In genomic region chr19:7393459-7393858, GRCh38 we compare ENCODE assay signal across 12 cellular contexts. TPM values are rescaled to one million over a fixed set of nuclear protein-coding genes. Genes with fewer than 3 reads are reported as not detected.
DNase-seq lines count a peak whose midpoint lies in the region; ATAC-seq and TF ChIP-seq lines count a peak whose summit lies in the region.
"Had no signal": no experiment of that assay in that cellular context is flagged by ENCODE, and none has a peak within 500 bp of the region (broad histone marks: within the 10 kb centered on the region; RNA-seq: fewer than 3 reads in every experiment).

No MANE protein-coding gene starts in this region.

- TF ChIP-seq POLR2A in HCT116 (IDR thresholded peaks at IDR 0.05; ENCODE audit: borderline replicate concordance, extremely low read depth, insufficient read depth, insufficient read length), result no peak

- no peaks in the 10 kb centered on the region for H3K9me3 Mint-ChIP-seq in CD4-positive, alpha-beta memory T cell
- no peaks in the 10 kb centered on the region for H3K9me3 Mint-ChIP-seq in activated naive CD8-positive, alpha-beta T cell (ENCODE audit: low read depth)
- no peaks in the 10 kb centered on the region for H3K9me3 Mint-ChIP-seq in natural killer cell treated with Interleukin-12 subunit alpha and Interleukin-12 subunit beta and Interleukin-15 and Interleukin-18, amount 100 ng/mL, for 72 hours

- H3K27me3 ChIP-seq in CD4-positive, alpha-beta memory T cell (ENCODE audit: insufficient read depth, low read length), result no peaks in the 10 kb centered on the region
- no peaks in the 10 kb centered on the region for H3K27me3 ChIP-seq in HCT116 (ENCODE audit: insufficient read depth, low read length)
- H3K27me3 ChIP-seq: MG63, suprapubic skin had no signal

- RAD21 ChIA-PET in HCT116 (lab: Charles Lee; ENCODE audit: low non-redundant PET in 1 of 2, low total read pairs in 2 of 2, uncharacterized antibody in 2 of 2, unreplicated experiment in 2 of 2), result no interaction called here

- intact Hi-C loops in CD4-positive, alpha-beta memory T cell (cut with micrococcal nuclease), result loop anchor here (5.0 to 10.0 kb wide), 2 partner anchors 41 to 141 kb away; partner anchors contain the start of gene PNPLA6
- intact Hi-C loops in HCT116 (cut with micrococcal nuclease), result loop anchor here (5.0 kb wide), 1 partner anchor 104 kb away; a partner anchor contains a TSS

- no TSS peak for BruUV-seq in HCT116 (replicated peaks; lab: Mats Ljungman, UMichigan)

- CTCF ChIA-PET in CD4-positive, alpha-beta memory T cell (lab: Charles Lee; ENCODE audit: partially characterized antibody), result interaction anchor here (0.7 to 3.5 kb wide), 3 partner anchors 10 to 39 kb away, joined by 3 to 9 read pairs (median 9); no protein-coding TSS in a partner anchor
- CTCF ChIA-PET in HCT116 (lab: Charles Lee), result interaction anchor here (0.8 kb wide), 1 partner anchor 39 kb away, joined by 4 read pairs; no protein-coding TSS in a partner anchor

- no peak overlapping the region for H2AFZ ChIP-seq in HCT116 (ENCODE audit: low read depth, low read length, poor library complexity, severe bottlenecking)

- H4K20me1 ChIP-seq in HCT116 (ENCODE audit: insufficient read depth), result no peaks in the 10 kb centered on the region

- peak overlapping the region; percentile 26 for H3K27ac ChIP-seq in CD4-positive, alpha-beta memory T cell (ENCODE audit: low read depth, low read length)
- no peak overlapping the region for H3K27ac ChIP-seq in HCT116 (ENCODE audit: low read depth, low read length)
- H3K27ac ChIP-seq: suprapubic skin, VCaP had no signal

- peaks cover 31% of the 10 kb centered on the region for H3K79me2 ChIP-seq in HCT116 (ENCODE audit: insufficient read depth, low read length)

- H3K9ac ChIP-seq in HCT116 (ENCODE audit: low read length), result 0 out of 2 replicates have a peak overlapping the region, but pooled peaks have one; percentile 1

- H3K36me3 Mint-ChIP-seq in CD4-positive, alpha-beta memory T cell, result peaks cover 9 to 19% of the 10 kb centered on the region in 2 donors
- H3K36me3 Mint-ChIP-seq in activated naive CD8-positive, alpha-beta T cell, result no peaks in the 10 kb centered on the region
- no peaks in the 10 kb centered on the region for H3K36me3 Mint-ChIP-seq in natural killer cell treated with Interleukin-12 subunit alpha and Interleukin-12 subunit beta and Interleukin-15 and Interleukin-18, amount 100 ng/mL, for 72 hours

- H3K4me3 ChIP-seq in CD4-positive, alpha-beta memory T cell (ENCODE audit: low read length in 2 of 2), result no peak overlapping the region
- no peak overlapping the region for H3K4me3 ChIP-seq in HCT116 (replicated peaks in 1 of 2; ENCODE audit: low read depth in 1 of 2, low read length in 2 of 2)

- H3K4me1 Mint-ChIP-seq in CD4-positive, alpha-beta memory T cell, result peaks cover 20 to 48% (median 28%) of the 10 kb centered on the region in 4 donors
- peaks cover 26% of the 10 kb centered on the region for H3K4me1 Mint-ChIP-seq in activated naive CD8-positive, alpha-beta T cell (ENCODE audit: low read depth)
- H3K4me1 Mint-ChIP-seq in natural killer cell treated with Interleukin-12 subunit alpha and Interleukin-12 subunit beta and Interleukin-15 and Interleukin-18, amount 100 ng/mL, for 72 hours (ENCODE audit: low read depth in 2 of 2), result peaks cover 15 to 17% of the 10 kb centered on the region in 2 donors

- no peak for DNase-seq in CD4-positive, alpha-beta memory T cell
- DNase-seq in HCT116 (ENCODE audit: low read depth, low spot score) (no peak), NCI-H1092 treated with DMSO at 0.1 percent for 48 hours (lab: John Stamatoyannopoulos, UW) (no peak)
- no peak for DNase-seq in natural killer cell treated with Interleukin-12 subunit alpha and Interleukin-12 subunit beta and Interleukin-15 and Interleukin-18, amount 100 ng/mL, for 72 hours (ENCODE audit: low spot score)
- DNase-seq: H7, kidney, MG63 had no signal

- no peaks in the 10 kb centered on the region for H3K9me3 ChIP-seq in CD4-positive, alpha-beta memory T cell (ENCODE audit: control insufficient read depth in 1 of 2, low read length in 2 of 2)
- no peaks in the 10 kb centered on the region for H3K9me3 ChIP-seq in HCT116 (ENCODE audit: control insufficient read depth in 1 of 2, insufficient read depth in 1 of 2, low read depth in 1 of 2, low read length in 2 of 2)
- H3K9me3 ChIP-seq: MG63, suprapubic skin had no signal

- H3K36me3 ChIP-seq in CD4-positive, alpha-beta memory T cell (ENCODE audit: insufficient read depth, low read length), result peaks cover 17% of the 10 kb centered on the region
- H3K36me3 ChIP-seq in HCT116 (ENCODE audit: control insufficient read depth in 1 of 2, insufficient read depth in 2 of 2, low read length in 2 of 2), result no peaks in the 10 kb centered on the region
- H3K36me3 ChIP-seq: suprapubic skin had no signal

- H3K4me1 ChIP-seq in CD4-positive, alpha-beta memory T cell (ENCODE audit: insufficient read depth, low read length), result peaks cover 41% of the 10 kb centered on the region
- H3K4me1 ChIP-seq in HCT116 (ENCODE audit: control insufficient read depth in 1 of 2, insufficient read depth in 2 of 2, low read length in 2 of 2), result peaks cover 40 to 68% of the 10 kb centered on the region in 2 experiments

- no peak for ATAC-seq in HCT116
- no peak for ATAC-seq in natural killer cell treated with Interleukin-12 subunit alpha and Interleukin-12 subunit beta and Interleukin-15 and Interleukin-18, amount 100 ng/mL, for 72 hours
- ATAC-seq in HG02588 (IDR thresholded peaks at IDR 0.05; ENCODE audit: unreplicated experiment), result no peak
- ATAC-seq in GM21381 (IDR thresholded peaks at IDR 0.05; ENCODE audit: unreplicated experiment), result no peak

- POLR2A ChIA-PET in CD4-positive, alpha-beta memory T cell (lab: Charles Lee; ENCODE audit: partially characterized antibody), result interaction anchor here (1.1 to 2.0 kb wide), 6 partner anchors 13 to 236 kb away, joined by 3 to 6 read pairs (median 5); partner anchors contain the start of genes ARHGEF18, PET100 and XAB2
- POLR2A ChIA-PET in HCT116 (lab: Charles Lee), result no interaction called here

- H3K4me2 ChIP-seq in HCT116 (ENCODE audit: low read length), result peak overlapping the region; percentile 96; the same call in 1 of the 2 replicates

- no peaks in the 10 kb centered on the region for H3K9me2 ChIP-seq in HCT116 (ENCODE audit: insufficient read depth)

- peak overlapping the region; percentile 25 to 94 (median 78) for H3K27ac Mint-ChIP-seq in CD4-positive, alpha-beta memory T cell
- peak overlapping the region; percentile 88 for H3K27ac Mint-ChIP-seq in activated naive CD8-positive, alpha-beta T cell
- H3K27ac Mint-ChIP-seq in natural killer cell treated with Interleukin-12 subunit alpha and Interleukin-12 subunit beta and Interleukin-15 and Interleukin-18, amount 100 ng/mL, for 72 hours, result peak overlapping the region in 1 of 2 donors; percentile 85

- TF ChIP-seq RAD21 in HCT116 (IDR thresholded peaks at IDR 0.05; ENCODE audit: low read depth), result no peak

- no peak for TF ChIP-seq CTCF in HCT116 (IDR thresholded peaks at IDR 0.05 in 2 of 3, conservative IDR thresholded peaks at IDR 0.05 in 1 of 3; ENCODE audit: borderline replicate concordance in 1 of 3, insufficient read depth in 1 of 3, low read depth in 2 of 3, low read length in 2 of 3)

- peak overlapping the region; percentile 3 to 86 (median 68) for H3K4me3 Mint-ChIP-seq in CD4-positive, alpha-beta memory T cell
- H3K4me3 Mint-ChIP-seq in activated naive CD8-positive, alpha-beta T cell, result peak overlapping the region; percentile 89
- peak overlapping the region; percentile 89 for H3K4me3 Mint-ChIP-seq in natural killer cell treated with Interleukin-12 subunit alpha and Interleukin-12 subunit beta and Interleukin-15 and Interleukin-18, amount 100 ng/mL, for 72 hours

- no peaks in the 10 kb centered on the region for H3K27me3 Mint-ChIP-seq in CD4-positive, alpha-beta memory T cell
- no peaks in the 10 kb centered on the region for H3K27me3 Mint-ChIP-seq in activated naive CD8-positive, alpha-beta T cell
- H3K27me3 Mint-ChIP-seq in natural killer cell treated with Interleukin-12 subunit alpha and Interleukin-12 subunit beta and Interleukin-15 and Interleukin-18, amount 100 ng/mL, for 72 hours, result no peaks in the 10 kb centered on the region

TF ChIP-seq in HCT116, 20 proteins besides CTCF, POLR2A, EP300 and RAD21:
- TF ChIP-seq EZH2 (IDR thresholded peaks at IDR 0.05) (no peak), CBX3 (IDR thresholded peaks at IDR 0.05; ENCODE audit: low read depth) (no peak), MAX (IDR thresholded peaks at IDR 0.05) (no peak), SRF (IDR thresholded peaks at IDR 0.05; ENCODE audit: low read depth) (no peak), CEBPB (IDR thresholded peaks at IDR 0.05; ENCODE audit: low read depth) (no peak), SIN3A (IDR thresholded peaks at IDR 0.05; ENCODE audit: low read depth) (no peak), ZFX (IDR thresholded peaks at IDR 0.05) (no peak), FOSL1 (IDR thresholded peaks at IDR 0.05; ENCODE audit: low read depth) (no peak), ATF3 (IDR thresholded peaks at IDR 0.05) (no peak), SP1 (IDR thresholded peaks at IDR 0.05; ENCODE audit: low read depth) (no peak), YY1 (IDR thresholded peaks at IDR 0.05; ENCODE audit: extremely low read depth, insufficient replicate concordance, low read depth, low read length) (no peak), EZH2phosphoT487 (IDR thresholded peaks at IDR 0.05; ENCODE audit: borderline replicate concordance) (no peak)

RNA-seq across cellular contexts. Expression of gene ARHGEF18, which starts 44.7 kb away (rescaled TPM):
- total RNA-seq in CD4-positive, alpha-beta memory T cell, result 10 to 100 TPM; 82.3 to 83.8 TPM
- 10 to 100 TPM in 1 of 2 donors, 1 to 10 TPM in 1; 2.2 to 11.1 TPM for polyA plus RNA-seq in CD4-positive, alpha-beta memory T cell
- total RNA-seq in HCT116 (2021; ENCODE audit: unreplicated experiment), result 32.2 TPM
- polyA plus RNA-seq in HCT116 (2012), result 19.9 and 23.9 TPM in 2 replicates
- 10 to 100 TPM; 42.3 to 56.3 TPM for total RNA-seq in natural killer cell treated with Interleukin-12 subunit alpha and Interleukin-12 subunit beta and Interleukin-15 and Interleukin-18, amount 100 ng/mL, for 72 hours
